In genomic region chr4:56910172-56910967, GRCh38 we compare ENCODE assay signal across 8 cellular contexts. TPM values are rescaled to one million over a fixed set of nuclear protein-coding genes. Genes with fewer than 3 reads are reported as not detected.
A peak's percentile ranks its signal among the peaks of the same experiment; 100 is the strongest.
DNase-seq lines count a peak whose midpoint lies in the region; ATAC-seq and TF ChIP-seq lines count a peak whose summit lies in the region.

No MANE protein-coding gene starts in this region.

- peaks cover 3% of the 10 kb centered on the region for H3K27me3 ChIP-seq in foreskin keratinocyte

- peaks cover 8% of the 10 kb centered on the region for H3K4me1 ChIP-seq in foreskin keratinocyte

- ATAC-seq in foreskin keratinocyte (no peak), GM18520 (IDR thresholded peaks at IDR 0.05; ENCODE audit: unreplicated experiment) (no peak)
- no peak for ATAC-seq in stimulated activated naive CD8-positive, alpha-beta T cell treated with anti-CD3 and anti-CD28 coated beads, Interleukin-15, Interleukin-2, amounts not matched to agents 100 U/mL and 50 U/mL, for 24 hours

- no peak for DNase-seq in T-helper 1 cell
- no peak for DNase-seq in foreskin keratinocyte
- peak; percentile 13 for DNase-seq in stimulated activated naive CD8-positive, alpha-beta T cell treated with anti-CD3 and anti-CD28 coated beads, Interleukin-15, Interleukin-2, amounts not matched to agents 100 U/mL and 50 U/mL, for 24 hours
- no peak for DNase-seq in glutamatergic neuron
- no peak for DNase-seq in stimulated activated CD4-positive, alpha-beta T cell treated with anti-CD3 and anti-CD28 coated beads, Interleukin-12 subunit alpha, Interleukin-12 subunit beta, amount 100 ng/mL, for 4 hours

- peaks cover 11% of the 10 kb centered on the region for H3K36me3 Mint-ChIP-seq in T-helper 1 cell treated with Interleukin-12 subunit alpha and Interleukin-12 subunit beta and Interleukin-4 antibody, amounts not matched to agents 30 μg/mL and 1 μg/mL, for 36 hours (ENCODE audit: low read depth)
- no peaks in the 10 kb centered on the region for H3K36me3 Mint-ChIP-seq in glutamatergic neuron (ENCODE audit: unreplicated experiment)

- H3K27me3 Mint-ChIP-seq in T-helper 1 cell treated with Interleukin-12 subunit alpha and Interleukin-12 subunit beta and Interleukin-4 antibody, amounts not matched to agents 30 μg/mL and 1 μg/mL, for 36 hours (ENCODE audit: low read depth), result peaks cover 6% of the 10 kb centered on the region
- peaks cover 10% of the 10 kb centered on the region for H3K27me3 Mint-ChIP-seq in glutamatergic neuron (ENCODE audit: unreplicated experiment)

- H3K4me3 Mint-ChIP-seq in T-helper 1 cell treated with Interleukin-12 subunit alpha and Interleukin-12 subunit beta and Interleukin-4 antibody, amounts not matched to agents 30 μg/mL and 1 μg/mL, for 36 hours, result peak overlapping the region; percentile 92
- no peak overlapping the region for H3K4me3 Mint-ChIP-seq in glutamatergic neuron (ENCODE audit: unreplicated experiment)

- no peaks in the 10 kb centered on the region for H3K9me3 Mint-ChIP-seq in T-helper 1 cell treated with Interleukin-12 subunit alpha and Interleukin-12 subunit beta and Interleukin-4 antibody, amounts not matched to agents 30 μg/mL and 1 μg/mL, for 36 hours
- peaks cover 9% of the 10 kb centered on the region for H3K9me3 Mint-ChIP-seq in glutamatergic neuron (ENCODE audit: unreplicated experiment)

- H3K27ac ChIP-seq in VCaP, result peak overlapping the region; percentile 94
- H3K27ac ChIP-seq in foreskin keratinocyte, result peak overlapping the region; percentile 38

- TF ChIP-seq CTCF in VCaP (conservative IDR thresholded peaks at IDR 0.05) (no peak), foreskin keratinocyte (conservative IDR thresholded peaks at IDR 0.05) (no peak), glutamatergic neuron (IDR thresholded peaks at IDR 0.05; ENCODE audit: partially characterized antibody, unreplicated experiment) (no peak)

- peaks cover 32% of the 10 kb centered on the region for H3K4me1 Mint-ChIP-seq in T-helper 1 cell treated with Interleukin-12 subunit alpha and Interleukin-12 subunit beta and Interleukin-4 antibody, amounts not matched to agents 30 μg/mL and 1 μg/mL, for 36 hours (ENCODE audit: low read depth)
- H3K4me1 Mint-ChIP-seq in glutamatergic neuron (ENCODE audit: low read depth, unreplicated experiment), result peaks cover 2% of the 10 kb centered on the region

- peak overlapping the region; percentile 92 for H3K27ac Mint-ChIP-seq in T-helper 1 cell treated with Interleukin-12 subunit alpha and Interleukin-12 subunit beta and Interleukin-4 antibody, amounts not matched to agents 30 μg/mL and 1 μg/mL, for 36 hours
- H3K27ac Mint-ChIP-seq in glutamatergic neuron (ENCODE audit: unreplicated experiment), result no peak overlapping the region

RNA-seq across cellular contexts. Expression of gene REST, which starts 2.7 kb away (rescaled TPM):
- 30.4 and 35.4 TPM in 2 replicates for total RNA-seq in foreskin keratinocyte
- 4.4 TPM in 2 replicates for polyA plus RNA-seq in foreskin keratinocyte
- 1.5 TPM for total RNA-seq in glutamatergic neuron (ENCODE audit: unreplicated experiment)

Comparison
In these comparisons a context has a peak if more than half of its experiments do, and no peak if none do; other contexts are left out.
1. RNA of gene REST, which starts 2.7 kb away (total RNA-seq): 30.4 to 35.4 TPM in foreskin keratinocyte; 1.5 TPM in glutamatergic neuron (single experiment); every median in the first group is over 10 times any median in the second.